ENCODE assay signal across 28 cellular contexts in the genomic region with DNA sequence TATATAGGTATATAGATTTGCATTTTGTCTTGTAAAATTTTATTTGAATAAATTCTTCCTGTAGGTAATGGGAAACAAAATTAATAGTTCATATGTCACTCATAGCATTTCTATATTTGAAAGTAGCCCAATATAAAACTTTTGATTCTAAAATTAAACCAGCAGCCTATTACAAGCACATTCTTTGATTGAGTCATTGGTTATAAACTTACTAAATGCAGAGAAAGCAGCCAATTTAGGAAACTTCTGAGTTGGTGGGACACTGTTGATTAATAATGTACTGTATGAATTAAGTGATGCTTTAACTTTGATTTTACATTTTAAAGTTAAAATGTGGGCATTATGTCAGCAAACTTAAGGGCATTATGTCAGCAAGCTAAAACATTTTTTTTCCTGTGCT. TPM values are rescaled to one million over a fixed set of nuclear protein-coding genes. Genes with fewer than 3 reads are reported as not detected.
DNase-seq lines count a peak whose midpoint lies in the region; ATAC-seq, FAIRE-seq and TF ChIP-seq lines count a peak whose summit lies in the region.
"Had no signal": no experiment of that assay in that cellular context is flagged by ENCODE, and none has a peak within 500 bp of the region (broad histone marks: within the 10 kb centered on the region; RNA-seq: fewer than 3 reads in every experiment).

No MANE protein-coding gene starts in this region.

- H2AFZ ChIP-seq in SK-N-SH (ENCODE audit: low read depth) (no peak overlapping the region), GM12878 (ENCODE audit: control insufficient read depth, low read depth, low read length) (no peak overlapping the region)

- TF ChIP-seq EP300 in SK-N-SH (IDR thresholded peaks at IDR 0.05; ENCODE audit: borderline replicate concordance in 1 of 2, low read depth in 1 of 2, low read length in 1 of 2) (no peak), GM12878 (IDR thresholded peaks at IDR 0.05; ENCODE audit: borderline replicate concordance in 1 of 2, control insufficient read depth in 1 of 2, low read depth in 2 of 2, low read length in 2 of 2) (no peak)

- H3F3A ChIP-seq in SK-N-SH (replicated peaks; ENCODE audit: insufficient read depth) = peaks cover 22% of the 10 kb centered on the region

- H3K4me1 ChIP-seq in SK-N-SH (ENCODE audit: control insufficient read depth in 1 of 2, insufficient read depth in 2 of 2, low read depth in 1 of 2, low read length in 1 of 2) (peaks cover 7 to 24% of the 10 kb centered on the region in 2 experiments; a peak in 3 of 4 replicates), GM12878 (ENCODE audit: control insufficient read depth, insufficient read depth, low read length) (no peaks in the 10 kb centered on the region), thoracic aorta (ENCODE audit: control insufficient read depth in 1 of 2, low read depth in 2 of 2) (peaks cover 17 to 43% of the 10 kb centered on the region in 2 donors)
- H3K4me1 ChIP-seq: BE2C, HAP-1 had no signal

- H3K79me2 ChIP-seq in SK-N-SH (ENCODE audit: insufficient read depth) (peaks cover 34% of the 10 kb centered on the region), GM12878 (ENCODE audit: control insufficient read depth, insufficient read depth, low read length) (no peaks in the 10 kb centered on the region)

- RAD21 ChIA-PET in GM12878 (lab: Charles Lee; ENCODE audit: unreplicated experiment) = no interaction called here

- SMC1A ChIA-PET in GM12878 (lab: Charles Lee; ENCODE audit: uncharacterized antibody, unreplicated experiment) = interaction anchor here (0.6 to 1.4 kb wide), 4 partner anchors 9 to 57 kb away, joined by 3 to 8 read pairs (median 3); no protein-coding TSS in a partner anchor

- H3K9ac ChIP-seq in SK-N-SH = no peak overlapping the region
- no peak overlapping the region for H3K9ac ChIP-seq in GM12878 (ENCODE audit: control insufficient read depth, insufficient read depth, low read length)

- no peak for FAIRE-seq in GM12878 (lab: Jason Lieb, UNC)
- FAIRE-seq: GM18507 had no signal

- ATAC-seq in SK-N-SH treated with all-trans-retinoic acid at 6 μM for 48 hours = no peak
- no peak for ATAC-seq in GM12878
- peak; percentile 50 for ATAC-seq in thoracic aorta (ENCODE audit: insufficient number of reproducible peaks, low FRiP score, low read depth)
- ATAC-seq: Panc1 had no signal

- no peak for TF ChIP-seq POLR2A in GM12878 (IDR thresholded peaks at IDR 0.05; ENCODE audit: low read depth, low read length)

- H3K9me2 ChIP-seq in SK-N-SH = no peaks in the 10 kb centered on the region

- TF ChIP-seq RAD21 in SK-N-SH (IDR thresholded peaks at IDR 0.05; ENCODE audit: low read length) (no peak), GM12878 (IDR thresholded peaks at IDR 0.05; ENCODE audit: insufficient read depth, low read depth, low read length) (no peak)

- BruUV-seq in GM12878 (replicated peaks; lab: Mats Ljungman, UMichigan) = no TSS peak

- intact Hi-C loops in GM12878 (cut with micrococcal nuclease; ENCODE audit: unreplicated experiment) = no loop called here

- DNase-seq in SK-N-SH (no peak), GM12878 (ENCODE audit: low read depth, low spot score) (no peak), fibroblast of peridontal ligament (ENCODE audit: extremely low read depth) (peak; percentile 27), thoracic aorta (ENCODE audit: low spot score) (no peak), NAMALWA (ENCODE audit: low spot score) (no peak), NCI-H774 (lab: John Stamatoyannopoulos, UW) (no peak), NCI-H187 (lab: John Stamatoyannopoulos, UW) (no peak)
- DNase-seq: ACHN; BE2C; CD8-positive, alpha-beta memory T cell; DMS 273 treated with DMSO at 0.1 percent for 48 hours; DMS79; NCI-H1105; NCI-H1436 treated with DMSO at 0.1 percent for 48 hours; NCI-H1930; NCI-H2107; NCI-H524; NCI-H82; NK-92 treated with Interleukin-12 subunit alpha and Interleukin-12 subunit beta, amount 100 ng/mL, for 24 hours; SHP77 had no signal

- POLR2A ChIA-PET in SK-N-SH (lab: Yijun Ruan, JAX) = no interaction called here
- POLR2A ChIA-PET in GM12878 (lab: Charles Lee) = no interaction called here

- H3K36me3 ChIP-seq in SK-N-SH (replicated peaks in 1 of 2; ENCODE audit: control insufficient read depth in 1 of 2, insufficient read depth in 2 of 2, low read length in 1 of 2) = peaks cover 31 to 71% of the 10 kb centered on the region in 2 experiments
- H3K36me3 ChIP-seq in GM12878 (ENCODE audit: control insufficient read depth in 2 of 2, insufficient read depth in 2 of 2, low read length in 1 of 2) = no peaks in the 10 kb centered on the region
- peaks cover 5% of the 10 kb centered on the region for H3K36me3 ChIP-seq in thoracic aorta
- H3K36me3 ChIP-seq: BE2C, HAP-1 had no signal

- H3K27me3 ChIP-seq in SK-N-SH (ENCODE audit: insufficient read depth) (no peaks in the 10 kb centered on the region), GM12878 (replicated peaks in 1 of 2; ENCODE audit: control insufficient read depth in 2 of 2, insufficient read depth in 2 of 2, low read length in 1 of 2) (no peaks in the 10 kb centered on the region), thoracic aorta (replicated peaks; ENCODE audit: insufficient read depth) (no peaks in the 10 kb centered on the region)
- H3K27me3 ChIP-seq: BE2C had no signal

- H4K20me1 ChIP-seq in SK-N-SH (ENCODE audit: insufficient read depth) (peaks cover 11% of the 10 kb centered on the region; the same call in 1 of the 2 replicates), GM12878 (ENCODE audit: control insufficient read depth, insufficient read depth) (no peaks in the 10 kb centered on the region)

- CTCF ChIA-PET in SK-N-SH (lab: Yijun Ruan, JAX) = no interaction called here
- CTCF ChIA-PET in GM12878 (lab: Yijun Ruan, JAX) = interaction anchor here (0.9 to 1.6 kb wide), 3 partner anchors 11 to 207 kb away, joined by 3 to 5 read pairs (median 3); no protein-coding TSS in a partner anchor

- H3K4me2 ChIP-seq in SK-N-SH (no peak overlapping the region), GM12878 (ENCODE audit: control insufficient read depth, insufficient read depth) (no peak overlapping the region)

- in situ Hi-C loops in GM12878 (cut with MboI) = no loop called here

- H3K9me3 ChIP-seq in SK-N-SH (no peaks in the 10 kb centered on the region), GM12878 (replicated peaks; ENCODE audit: control insufficient read depth, insufficient read depth, low read length) (no peaks in the 10 kb centered on the region; the same call in 2 of the 3 replicates), thoracic aorta (no peaks in the 10 kb centered on the region)
- H3K9me3 ChIP-seq: BE2C, HAP-1 had no signal

- H3K27ac ChIP-seq in SK-N-SH (ENCODE audit: low read depth in 2 of 2, low read length in 1 of 2) (peak overlapping the region in 1 of 2 experiments; percentile 26; a peak in 2 of 4 replicates), GM12878 (ENCODE audit: control insufficient read depth, insufficient read depth) (no peak overlapping the region), thoracic aorta (peak overlapping the region in 1 of 2 donors; percentile 52)
- H3K27ac ChIP-seq: 22Rv1, HL-60, RWPE1, SK-N-MC had no signal

- TF ChIP-seq CTCF in SK-N-SH (IDR thresholded peaks at IDR 0.05) = no peak
- no peak for TF ChIP-seq CTCF in GM12878 (IDR thresholded peaks at IDR 0.05 in 2 of 3, conservative IDR thresholded peaks at IDR 0.05 in 1 of 3; ENCODE audit: control insufficient read depth in 2 of 3, extremely low read depth in 1 of 3, insufficient read depth in 1 of 3, low read depth in 3 of 3, low read length in 3 of 3)
- no peak for TF ChIP-seq CTCF in thoracic aorta (IDR thresholded peaks at IDR 0.05)

- H3K4me3 ChIP-seq in SK-N-SH (ENCODE audit: low read depth in 2 of 2, low read length in 1 of 2) (no peak overlapping the region), GM12878 (no peak overlapping the region), thoracic aorta (peak overlapping the region; percentile 24)
- H3K4me3 ChIP-seq: HAP-1, SK-N-MC had no signal

TF ChIP-seq in SK-N-SH, 30 proteins besides CTCF, POLR2A, EP300 and RAD21:
- TF ChIP-seq NFIC (IDR thresholded peaks at IDR 0.05; ENCODE audit: borderline replicate concordance) (no peak), EZH2phosphoT487 (IDR thresholded peaks at IDR 0.05; ENCODE audit: borderline replicate concordance, low read depth) (no peak), MEF2A (IDR thresholded peaks at IDR 0.05; ENCODE audit: borderline replicate concordance, low read depth) (0 out of 2 replicates have a peak, but pooled peaks have one; percentile 9)

TF ChIP-seq in SK-N-SH treated with all-trans-retinoic acid at 6 μM for 48 hours, 23 proteins besides CTCF, POLR2A, EP300 and RAD21 (continues in another document):
- TF ChIP-seq OSR1 (CRISPR knock-in tag; IDR thresholded peaks at IDR 0.05) = no peak
- no peak for TF ChIP-seq CSDC2 (CRISPR knock-in tag; IDR thresholded peaks at IDR 0.05)
- TF ChIP-seq SNAI2 (CRISPR knock-in tag; IDR thresholded peaks at IDR 0.05) = no peak
- no peak for TF ChIP-seq ZNF8 (CRISPR knock-in tag; IDR thresholded peaks at IDR 0.05)

TF ChIP-seq in GM12878, 131 proteins besides CTCF, POLR2A, EP300 and RAD21:
- TF ChIP-seq FOXK2 (IDR thresholded peaks at IDR 0.05) (no peak), NFIC (IDR thresholded peaks at IDR 0.05; ENCODE audit: low read depth, low read length) (peak; percentile 44; the same call in 1 of the 2 replicates)

RNA-seq across cellular contexts. Expression of a gene that starts 34.5 kb away (rescaled TPM):
- polyA plus RNA-seq in SK-N-SH (2012; rRNA removed) (12.0 and 15.4 TPM in 2 replicates), GM12878 (2011; rRNA removed) (3.9 and 5.4 TPM in 2 replicates), GM12878 (2014; fragmentation: Illumina TruSeq; extraction: Trizol) (3.5 and 5.4 TPM in 2 replicates), GM12878 (2014; fragmentation: Nextera tagmentation; extraction: Ambion mirVana) (1 to 10 TPM in 1 of 2 experiments, under 1 TPM in 1; 0.98 to 1.5 TPM), GM12878 (2014; rRNA removed) (1.5 TPM in 2 replicates), GM12878 (2016; fragmentation: Nextera tagmentation; extraction: Ambion mirVana) (1 to 10 TPM in 1 of 2 experiments, under 1 TPM in 1; 0.67 to 2.7 TPM)
- 18.3 and 18.5 TPM in 2 replicates for polyA plus RNA-seq in SK-N-SH (2012; cell fraction: cytosol; rRNA removed)
- 4.3 and 10.0 TPM in 2 replicates for polyA plus RNA-seq in SK-N-SH (2012; cell fraction: nucleus; rRNA removed)
- 12.0 and 12.2 TPM in 2 replicates for total RNA-seq in GM12878 (2013; cell fraction: nucleolus; rRNA removed)
- total RNA-seq in GM12878 (2014; rRNA removed) (2.3 and 2.5 TPM in 2 replicates), GM12878 (2014; rRNA removed; fragmentation: Illumina TruSeq; extraction: Trizol) (3.7 TPM in 2 replicates), GM12878 (2021) (4.5 and 5.3 TPM in 2 replicates), thoracic aorta (10 to 100 TPM; 33.0 to 41.6 TPM)
- 2.7 TPM for polyA plus RNA-seq in GM12878 (2011; ENCODE audit: low read depth)
- polyA plus RNA-seq in GM12878 (2011; cell fraction: cytosol; rRNA removed) = 2.1 TPM in 2 replicates
- 2.0 TPM in 2 replicates for polyA plus RNA-seq in GM12878 (2011; cell fraction: nucleus; rRNA removed)
- polyA plus RNA-seq in GM12878 (2012) = 4.1 and 5.1 TPM in 2 replicates
- 4.6 and 15.4 TPM in 2 replicates for polyA minus RNA-seq in GM12878 (2011; rRNA and poly(A)+ RNA removed)
- 3.3 and 6.5 TPM in 2 replicates for polyA minus RNA-seq in GM12878 (2011; cell fraction: cytosol; rRNA and poly(A)+ RNA removed)
- polyA minus RNA-seq in GM12878 (2011; cell fraction: nucleus; rRNA and poly(A)+ RNA removed) = 2.2 and 2.6 TPM in 2 replicates
